ENCODE assay signal across 10 cellular contexts in the genomic region with DNA sequence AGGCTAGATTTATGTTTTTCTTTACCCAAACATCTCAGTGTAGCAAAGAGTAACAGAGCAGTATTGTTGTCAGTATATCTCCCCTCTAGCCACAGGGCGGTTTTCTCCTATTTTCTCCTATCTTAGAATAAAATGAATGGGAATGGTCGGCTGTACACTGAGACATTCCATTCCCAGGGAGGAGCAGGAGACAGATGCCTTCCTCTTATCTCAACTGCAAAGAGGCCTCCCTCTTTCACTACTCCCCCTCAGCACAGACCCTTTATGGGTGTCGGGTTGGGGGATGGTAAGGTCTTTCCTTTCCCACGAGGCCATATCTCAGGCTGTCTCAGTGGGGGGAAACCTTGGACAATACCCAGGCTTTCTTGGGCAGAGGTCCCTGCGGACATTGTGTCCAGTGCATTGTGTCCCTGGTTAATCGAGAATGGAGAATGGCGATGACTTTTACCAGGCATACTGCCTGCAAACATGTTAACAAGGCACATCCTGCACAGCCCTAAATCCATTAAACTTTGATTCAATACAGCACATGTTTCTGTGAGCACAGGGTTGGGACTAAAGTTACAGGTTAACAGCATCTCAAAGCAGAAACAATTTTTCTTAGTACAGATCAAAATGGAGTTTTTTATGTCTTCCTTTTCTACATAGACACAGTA. TPM values are rescaled to one million over a fixed set of nuclear protein-coding genes. Genes with fewer than 3 reads are reported as not detected.
"Had no signal": no experiment of that assay in that cellular context is flagged by ENCODE, and none has a peak within 500 bp of the region (broad histone marks: within the 10 kb centered on the region; RNA-seq: fewer than 3 reads in every experiment).

No MANE protein-coding gene starts in this region.

RNA-seq across cellular contexts. Expression of a gene that starts 11.3 kb away (rescaled TPM):
- total RNA-seq: activated CD4-positive, alpha-beta T cell treated with anti-CD3 and anti-CD28 coated beads for 36 hours; activated CD4-positive, alpha-beta T cell treated with anti-CD3 and anti-CD28 coated beads, Interleukin-2, amount 10 ng/mL, durations not matched to agents 7 days and 5 days; activated CD8-positive, alpha-beta T cell treated with anti-CD3 and anti-CD28 coated beads, Interleukin-2, amount 10 ng/mL, durations not matched to agents 7 days and 5 days; activated naive CD8-positive, alpha-beta T cell treated with anti-CD3 and anti-CD28 coated beads, Interleukin-2, amount 10 ng/mL, durations not matched to agents 7 days and 5 days; activated T-helper 2 cell treated with anti-CD3 and anti-CD28 coated beads, Interferon-gamma antibody, Interleukin-2, Interleukin-4, amounts not matched to agents 10 μg/mL and 5 μg/mL and 100 μg/mL, durations not matched to agents 14 hours and 24 hours and 36 hours; bronchial epithelial cell; M059J; T-helper 1 cell treated with Interleukin-12 subunit alpha and Interleukin-12 subunit beta and Interleukin-4 antibody, amounts not matched to agents 30 ng/mL and 1 ng/mL, for 36 hours; T-helper 2 cell treated with Interferon-gamma antibody and Interleukin-4, amounts not matched to agents 100 ng/mL and 5 ng/mL, for 36 hours; WTC11 had no signal
